In genomic region chr4:67614186-67614585, GRCh38 we compare ENCODE assay signal across 41 cellular contexts. TPM values are rescaled to one million over a fixed set of nuclear protein-coding genes. Genes with fewer than 3 reads are reported as not detected.
"Had no signal": no experiment of that assay in that cellular context is flagged by ENCODE, and none has a peak within 500 bp of the region (broad histone marks: within the 10 kb centered on the region; RNA-seq: fewer than 3 reads in every experiment).

No MANE protein-coding gene starts in this region.

- H3K27ac ChIP-seq: adrenal gland, ascending aorta, brain microvascular endothelial cell, breast epithelium, cardiac muscle cell had no signal

- H3K9me3 ChIP-seq: adrenal gland had no signal

- FAIRE-seq: bronchial epithelial cell, colon had no signal

- DNase-seq: activated effector memory CD4-positive, alpha-beta T cell treated with anti-CD3 and anti-CD28 coated beads, Interleukin-2, amount 50 U/mL, for 16 hours; activated effector memory CD4-positive, alpha-beta T cell treated with Interleukin-2 at 50 U/mL for 16 hours; activated gamma-delta T cell; activated gamma-delta T cell treated with Interleukin-2 at 50 U/mL for 16 hours; activated naive CD4-positive, alpha-beta T cell; activated naive CD4-positive, alpha-beta T cell treated with anti-CD3 and anti-CD28 coated beads for 36 hours; activated naive CD4-positive, alpha-beta T cell treated with anti-CD3 and anti-CD28 coated beads, Interleukin-2, amount 10 ng/mL, durations not matched to agents 7 days and 5 days; activated naive CD4-positive, alpha-beta T cell treated with anti-CD3 and anti-CD28 coated beads, Interleukin-2, amount 50 U/mL, for 16 hours; activated naive CD4-positive, alpha-beta T cell treated with Interleukin-2 at 50 U/mL for 16 hours; activated naive CD8-positive, alpha-beta T cell treated with anti-CD3 and anti-CD28 coated beads for 36 hours; activated naive CD8-positive, alpha-beta T cell treated with anti-CD3 and anti-CD28 coated beads, Interleukin-2, amount 10 ng/mL, durations not matched to agents 7 days and 5 days; activated naive CD8-positive, alpha-beta T cell treated with anti-CD3 and anti-CD28 coated beads, Interleukin-2, amount 50 U/mL, for 24 hours; activated T-cell treated with anti-CD3 and anti-CD28 coated beads, Interleukin-2, amount 50 U/mL, for 1 hour; activated T-cell treated with anti-CD3 and anti-CD28 coated beads, Interleukin-2, amount 50 U/mL, for 4 hours; activated T-cell treated with anti-CD3 and anti-CD28 coated beads, Interleukin-2, amount 50 U/mL, for 48 hours; adrenal gland; amniotic stem cell; amygdala; anterior cingulate cortex; aorta; brain microvascular endothelial cell; caudate nucleus; central memory CD4-positive, alpha-beta T cell; cerebellar nuclear complex had no signal

- H3K4me3 Mint-ChIP-seq: activated naive CD4-positive, alpha-beta T cell treated with anti-CD3 and anti-CD28 coated beads for 36 hours; activated naive CD4-positive, alpha-beta T cell treated with anti-CD3 and anti-CD28 coated beads, Interleukin-2, amount 10 ng/mL, durations not matched to agents 7 days and 5 days; activated naive CD4-positive, alpha-beta T cell treated with anti-CD3 and anti-CD28 coated beads, Interleukin-2, amount 50 U/mL, for 24 hours; activated naive CD8-positive, alpha-beta T cell; activated naive CD8-positive, alpha-beta T cell treated with anti-CD3 and anti-CD28 coated beads for 36 hours; activated naive CD8-positive, alpha-beta T cell treated with anti-CD3 and anti-CD28 coated beads, Interleukin-2, amount 10 ng/mL, durations not matched to agents 7 days and 5 days; activated naive CD8-positive, alpha-beta T cell treated with anti-CD3 and anti-CD28 coated beads, Interleukin-2, amount 50 U/mL, for 24 hours; activated T-cell treated with anti-CD3 and anti-CD28 coated beads, Interleukin-2, amount 50 U/mL, for 4 hours; activated T-helper 1 cell treated with anti-CD3 and anti-CD28 coated beads, Interleukin-12 subunit alpha, Interleukin-12 subunit beta, Interleukin-2, Interleukin-4 antibody, amounts not matched to agents 30 ng/mL and 10 ng/mL and 1 ng/mL, durations not matched to agents 14 hours and 24 hours and 36 hours; activated T-helper 17 cell treated with anti-CD3 and anti-CD28 coated beads, Interleukin-2, amount 50 U/mL, for 72 hours; brain; central memory CD8-positive, alpha-beta T cell had no signal

- ATAC-seq: activated naive CD4-positive, alpha-beta T cell treated with anti-CD3 and anti-CD28 coated beads, Interleukin-2, amount 50 U/mL, for 72 hours; activated naive CD8-positive, alpha-beta T cell treated with anti-CD3 and anti-CD28 coated beads, Interleukin-2, amount 50 U/mL, for 24 hours; activated T-cell treated with anti-CD3 and anti-CD28 coated beads, Interleukin-2, amount 50 U/mL, for 4 hours; activated T-helper 17 cell treated with anti-CD3 and anti-CD28 coated beads, Interleukin-2, amount 50 U/mL, for 72 hours had no signal

- H3K27ac Mint-ChIP-seq: activated naive CD4-positive, alpha-beta T cell treated with anti-CD3 and anti-CD28 coated beads for 36 hours; activated naive CD4-positive, alpha-beta T cell treated with anti-CD3 and anti-CD28 coated beads, Interleukin-2, amount 10 ng/mL, durations not matched to agents 7 days and 5 days; activated naive CD8-positive, alpha-beta T cell; activated naive CD8-positive, alpha-beta T cell treated with anti-CD3 and anti-CD28 coated beads, Interleukin-2, amount 10 ng/mL, durations not matched to agents 7 days and 5 days; activated naive CD8-positive, alpha-beta T cell treated with anti-CD3 and anti-CD28 coated beads, Interleukin-2, amount 50 U/mL, for 24 hours; activated T-helper 1 cell treated with anti-CD3 and anti-CD28 coated beads, Interleukin-12 subunit alpha, Interleukin-12 subunit beta, Interleukin-2, Interleukin-4 antibody, amounts not matched to agents 30 ng/mL and 10 ng/mL and 1 ng/mL, durations not matched to agents 14 hours and 24 hours and 36 hours; activated T-helper 17 cell treated with anti-CD3 and anti-CD28 coated beads, Interleukin-2, amount 50 U/mL, for 72 hours; activated T-helper 2 cell treated with anti-CD3 and anti-CD28 coated beads, Interferon-gamma antibody, Interleukin-2, Interleukin-4, amounts not matched to agents 10 μg/mL and 5 μg/mL and 100 μg/mL, durations not matched to agents 14 hours and 24 hours and 36 hours; brain had no signal

- H3K4me1 Mint-ChIP-seq: activated naive CD4-positive, alpha-beta T cell treated with anti-CD3 and anti-CD28 coated beads, Interleukin-2, amount 10 ng/mL, durations not matched to agents 7 days and 5 days; activated naive CD4-positive, alpha-beta T cell treated with anti-CD3 and anti-CD28 coated beads, Interleukin-2, amount 50 U/mL, for 24 hours; activated naive CD8-positive, alpha-beta T cell treated with anti-CD3 and anti-CD28 coated beads for 36 hours; activated naive CD8-positive, alpha-beta T cell treated with anti-CD3 and anti-CD28 coated beads, Interleukin-2, amount 10 ng/mL, durations not matched to agents 7 days and 5 days; activated naive CD8-positive, alpha-beta T cell treated with anti-CD3 and anti-CD28 coated beads, Interleukin-2, amount 50 U/mL, for 24 hours; activated T-helper 17 cell treated with anti-CD3 and anti-CD28 coated beads, Interleukin-2, amount 50 U/mL, for 72 hours; brain; central memory CD8-positive, alpha-beta T cell had no signal

- H3K4me1 ChIP-seq: adrenal gland, ascending aorta, breast epithelium had no signal

- H3K4me3 ChIP-seq: adrenal gland, ascending aorta, breast epithelium, cardiac muscle cell had no signal

- H3K27me3 ChIP-seq: adrenal gland, ascending aorta, brain microvascular endothelial cell, breast epithelium, cardiac muscle cell had no signal

- H3K27me3 Mint-ChIP-seq: activated naive CD4-positive, alpha-beta T cell treated with anti-CD3 and anti-CD28 coated beads, Interleukin-2, amount 10 ng/mL, durations not matched to agents 7 days and 5 days; activated naive CD4-positive, alpha-beta T cell treated with anti-CD3 and anti-CD28 coated beads, Interleukin-2, amount 50 U/mL, for 24 hours; activated naive CD8-positive, alpha-beta T cell; activated naive CD8-positive, alpha-beta T cell treated with anti-CD3 and anti-CD28 coated beads for 36 hours; activated naive CD8-positive, alpha-beta T cell treated with anti-CD3 and anti-CD28 coated beads, Interleukin-2, amount 10 ng/mL, durations not matched to agents 7 days and 5 days; activated naive CD8-positive, alpha-beta T cell treated with anti-CD3 and anti-CD28 coated beads, Interleukin-2, amount 50 U/mL, for 24 hours; activated T-helper 17 cell treated with anti-CD3 and anti-CD28 coated beads, Interleukin-2, amount 50 U/mL, for 72 hours; central memory CD8-positive, alpha-beta T cell had no signal

RNA-seq across cellular contexts. Expression of gene STAP1, which starts 55.7 kb away (rescaled TPM):
- total RNA-seq: adrenal gland, ascending aorta, astrocyte, cardiac muscle cell, cardiac septum, cerebellum, chondrocyte had no signal
- polyA plus RNA-seq: aorta had no signal
